2 cellular contexts compared by ENCODE assay signal in genomic region chrX:103100484-103100883, GRCh38.
A peak's percentile ranks its signal among the peaks of the same experiment; 100 is the strongest.
TF ChIP-seq lines count a peak whose summit lies in the region.

No MANE protein-coding gene starts in this region.

TF ChIP-seq in GM12878, 131 proteins besides CTCF, POLR2A, EP300 and RAD21:
- TF ChIP-seq RCOR1 (conservative IDR thresholded peaks at IDR 0.05; ENCODE audit: low read depth, low read length) (no peak), MTA2 (IDR thresholded peaks at IDR 0.05; ENCODE audit: low read depth) (peak; percentile 60)

TF ChIP-seq in GM23338, 12 proteins besides CTCF, POLR2A, EP300 and RAD21:
- TF ChIP-seq ZNF331 (CRISPR knock-in tag; IDR thresholded peaks at IDR 0.05; ENCODE audit: low read depth) (no peak), ETS1 (IDR thresholded peaks at IDR 0.05) (no peak), EZH2 (IDR thresholded peaks at IDR 0.05; ENCODE audit: low read depth, unreplicated experiment) (no peak), STAT1 (IDR thresholded peaks at IDR 0.05; ENCODE audit: unreplicated experiment) (no peak), POLR2AphosphoS5 (IDR thresholded peaks at IDR 0.05; ENCODE audit: low read depth) (no peak), JUNB (IDR thresholded peaks at IDR 0.05; ENCODE audit: unreplicated experiment) (no peak), NANOG (IDR thresholded peaks at IDR 0.05; ENCODE audit: borderline replicate concordance) (no peak), ZNF462 (CRISPR knock-in tag; IDR thresholded peaks at IDR 0.05) (no peak), REST (IDR thresholded peaks at IDR 0.05; ENCODE audit: unreplicated experiment) (no peak), EZH2phosphoT487 (IDR thresholded peaks at IDR 0.05; ENCODE audit: unreplicated experiment) (no peak)
